Comparison of ENCODE assay signal across 8 cellular contexts in genomic region chr1:32400876-32401631, GRCh38. TPM values are rescaled to one million over a fixed set of nuclear protein-coding genes. Genes with fewer than 3 reads are reported as not detected.
DNase-seq lines count a peak whose midpoint lies in the region; ATAC-seq and TF ChIP-seq lines count a peak whose summit lies in the region.

No MANE protein-coding gene starts in this region.

- H3K9ac ChIP-seq in IMR-90 (ENCODE audit: low read depth, low read length) = no peak overlapping the region
- no peak overlapping the region for H3K9ac ChIP-seq in neural cell (ENCODE audit: low read length)

- peaks cover 9% of the 10 kb centered on the region for H3K79me2 ChIP-seq in neural cell (replicated peaks; ENCODE audit: insufficient read depth, low read length)

- peak overlapping the region; percentile 4; the same call in 1 of the 2 replicates for H2BK20ac ChIP-seq in IMR-90 (ENCODE audit: low read depth, low read length)

- BruUV-seq in IMR-90 (replicated peaks; lab: Mats Ljungman, UMichigan) (no TSS peak), Panc1 (replicated peaks; lab: Mats Ljungman, UMichigan) (no TSS peak)

- no peak overlapping the region for H2BK15ac ChIP-seq in IMR-90 (ENCODE audit: low read depth, low read length)

- H3K27ac Mint-ChIP-seq in activated T-helper 2 cell treated with anti-CD3 and anti-CD28 coated beads, Interferon-gamma antibody, Interleukin-2, Interleukin-4, amounts not matched to agents 10 μg/mL and 5 μg/mL and 100 μg/mL, durations not matched to agents 14 hours and 24 hours and 36 hours = no peak overlapping the region

- H2AK9ac ChIP-seq in IMR-90 (replicated peaks; ENCODE audit: low read depth, low read length, poor library complexity) = peak overlapping the region; percentile 56

- no peaks in the 10 kb centered on the region for H3K9me3 Mint-ChIP-seq in activated T-helper 2 cell treated with anti-CD3 and anti-CD28 coated beads, Interferon-gamma antibody, Interleukin-2, Interleukin-4, amounts not matched to agents 10 μg/mL and 5 μg/mL and 100 μg/mL, durations not matched to agents 14 hours and 24 hours and 36 hours

- H2AFZ ChIP-seq in IMR-90 (replicated peaks; ENCODE audit: low read length, poor library complexity) = peak overlapping the region; percentile 92
- H2AFZ ChIP-seq in neural cell (ENCODE audit: low read depth, low read length) = no peak overlapping the region

- H2AK5ac ChIP-seq in IMR-90 (ENCODE audit: low read depth, low read length) = no peak overlapping the region

- H3K36me3 Mint-ChIP-seq in activated T-helper 2 cell treated with anti-CD3 and anti-CD28 coated beads, Interferon-gamma antibody, Interleukin-2, Interleukin-4, amounts not matched to agents 10 μg/mL and 5 μg/mL and 100 μg/mL, durations not matched to agents 14 hours and 24 hours and 36 hours (ENCODE audit: low read depth) = no peaks in the 10 kb centered on the region

- H3K27ac ChIP-seq in IMR-90 (ENCODE audit: insufficient read depth, low read length) (no peak overlapping the region), Panc1 (ENCODE audit: low read length) (no peak overlapping the region), neural cell (ENCODE audit: low read length) (no peak overlapping the region)

- TF ChIP-seq EP300 in neural cell (conservative IDR thresholded peaks at IDR 0.05; ENCODE audit: poor library complexity, severe bottlenecking) = peak; percentile 15

- POLR2A ChIA-PET in IMR-90 (lab: Charles Lee; ENCODE audit: unreplicated experiment) (no interaction called here), Panc1 (lab: Charles Lee) (interaction anchor here (0.7 to 0.8 kb wide), 2 partner anchors 25 to 139 kb away, joined by 3 to 7 read pairs; no protein-coding TSS in a partner anchor)

- no peak overlapping the region for H4K91ac ChIP-seq in IMR-90 (ENCODE audit: insufficient read depth, low read depth, low read length)

- no peaks in the 10 kb centered on the region for H3K36me3 ChIP-seq in IMR-90 (ENCODE audit: control insufficient read depth, insufficient read depth, low read length)
- H3K36me3 ChIP-seq in Panc1 (ENCODE audit: control insufficient read depth, insufficient read depth, low read length) = no peaks in the 10 kb centered on the region
- no peaks in the 10 kb centered on the region for H3K36me3 ChIP-seq in neural cell (ENCODE audit: insufficient read depth, low read length)

- DNase-seq in Caki2 (ENCODE audit: low read depth) (peak; percentile 59), IMR-90 (peak; percentile 84), Panc1 (ENCODE audit: low read depth, low spot score) (no peak), fibroblast of villous mesenchyme (ENCODE audit: low read depth) (peak; percentile 94)
- DNase-seq in activated T-helper 2 cell treated with anti-CD3 and anti-CD28 coated beads, Interferon-gamma antibody, Interleukin-2, Interleukin-4, amounts not matched to agents 10 μg/mL and 5 μg/mL and 100 μg/mL, durations not matched to agents 14 hours and 24 hours and 36 hours (ENCODE audit: low spot score) = peak; percentile 37
- DNase-seq in stimulated activated naive CD8-positive, alpha-beta T cell treated with anti-CD3 and anti-CD28 coated beads, Interleukin-15, Interleukin-2, amounts not matched to agents 100 U/mL and 50 U/mL, for 24 hours = peak; percentile 70

- no peak overlapping the region for H3K23ac ChIP-seq in IMR-90 (ENCODE audit: low read depth, low read length)

- H2BK120ac ChIP-seq in IMR-90 (ENCODE audit: low read depth, low read length) = 0 out of 2 replicates have a peak overlapping the region, but pooled peaks have one; percentile 53

- H3F3A ChIP-seq in neural cell (ENCODE audit: insufficient read depth, low read length, poor library complexity, severe bottlenecking) = no peaks in the 10 kb centered on the region

- CTCF ChIA-PET in IMR-90 (lab: Yijun Ruan, JAX) = interaction anchor here (0.6 to 2.9 kb wide), 9 partner anchors 10 to 499 kb away, joined by 3 to 15 read pairs (median 4); partner anchors contain the start of gene DCDC2B
- CTCF ChIA-PET in Panc1 (lab: Charles Lee) = interaction anchor here (0.6 to 1.1 kb wide), 2 partner anchors 20 to 24 kb away, joined by 3 to 4 read pairs; no protein-coding TSS in a partner anchor

- H4K5ac ChIP-seq in IMR-90 (ENCODE audit: low read depth, low read length) = no peak overlapping the region

- H3K18ac ChIP-seq in IMR-90 (ENCODE audit: low read depth, low read length) = no peak overlapping the region

- no CpG with 5 or more reads among the region's 13 CpGs for WGBS in IMR-90 (ENCODE audit: extremely low coverage in 2 of 2, insufficient read length in 1 of 2), 2 experiments

- intact Hi-C loops in IMR-90 (cut with micrococcal nuclease) = loop anchor here (1.0 to 5.0 kb wide), 4 partner anchors 13 to 486 kb away; partner anchors contain the start of gene HPCA
- intact Hi-C loops in Panc1 (cut with micrococcal nuclease; ENCODE audit: unreplicated experiment) = no loop called here
- intact Hi-C loops in activated T-helper 2 cell treated with anti-CD3 and anti-CD28 coated beads, Interferon-gamma antibody, Interleukin-2, Interleukin-4, amounts not matched to agents 10 μg/mL and 5 μg/mL and 100 μg/mL, durations not matched to agents 14 hours and 24 hours and 36 hours (cut with micrococcal nuclease) = loop anchor here (1.0 kb wide), 1 partner anchor 13 kb away; no protein-coding TSS in a partner anchor

- H3K56ac ChIP-seq in IMR-90 (ENCODE audit: extremely low read depth, insufficient read depth, low read length) = no peak overlapping the region

- no peak overlapping the region for H3K4me2 ChIP-seq in IMR-90 (ENCODE audit: low read depth, low read length)
- no peak overlapping the region for H3K4me2 ChIP-seq in neural cell (ENCODE audit: low read length)

- no peaks in the 10 kb centered on the region for H3K9me2 ChIP-seq in neural cell (ENCODE audit: insufficient read depth, low read length)

- H2BK5ac ChIP-seq in IMR-90 (ENCODE audit: low read depth, low read length, poor library complexity, severe bottlenecking) = no peak overlapping the region

- H3K14ac ChIP-seq in IMR-90 (replicated peaks; ENCODE audit: low read depth, low read length) = no peak overlapping the region; the same call in 1 of the 2 replicates

- in situ Hi-C loops in Caki2 (cut with HindIII; ENCODE audit: low pct_unique_long_range_greater_than_20kb, low sequenced_read_pairs) = no loop called here
- in situ Hi-C loops in IMR-90 (cut with MboI; ENCODE audit: low sequenced_read_pairs) = no loop called here
- in situ Hi-C loops in Panc1 (cut with HindIII; ENCODE audit: low pct_unique_long_range_greater_than_20kb, low sequenced_read_pairs) = no loop called here

- H3K4me1 ChIP-seq in IMR-90 (ENCODE audit: control insufficient read depth, insufficient read depth, low read length) = peaks cover 3% of the 10 kb centered on the region; the same call in 1 of the 2 replicates
- H3K4me1 ChIP-seq in Panc1 (ENCODE audit: control insufficient read depth, insufficient read depth, low read length) = no peaks in the 10 kb centered on the region

- dilution Hi-C loops in IMR-90 (cut with HindIII; ENCODE audit: low sequenced_read_pairs, unreplicated experiment) = no loop called here

- H3K4me3 Mint-ChIP-seq in activated T-helper 2 cell treated with anti-CD3 and anti-CD28 coated beads, Interferon-gamma antibody, Interleukin-2, Interleukin-4, amounts not matched to agents 10 μg/mL and 5 μg/mL and 100 μg/mL, durations not matched to agents 14 hours and 24 hours and 36 hours (ENCODE audit: low read depth) = no peak overlapping the region

- ATAC-seq in IMR-90 (ENCODE audit: low read depth) = peak; percentile 94
- peak; percentile 98 for ATAC-seq in Panc1
- ATAC-seq in stimulated activated naive CD8-positive, alpha-beta T cell treated with anti-CD3 and anti-CD28 coated beads, Interleukin-15, Interleukin-2, amounts not matched to agents 100 U/mL and 50 U/mL, for 24 hours = peak; percentile 66
- ATAC-seq in GM21515 (IDR thresholded peaks at IDR 0.05; ENCODE audit: unreplicated experiment) = no peak

- no peak overlapping the region for H3K4me3 ChIP-seq in IMR-90 (ENCODE audit: insufficient read depth, low read depth, low read length)
- H3K4me3 ChIP-seq in Panc1 (ENCODE audit: low read depth in 2 of 2, low read length in 2 of 2) = peak overlapping the region in 1 of 2 experiments; percentile 14; a peak in 1 of 4 replicates
- no peak overlapping the region for H3K4me3 ChIP-seq in fibroblast of villous mesenchyme (ENCODE audit: low read depth, low read length)
- H3K4me3 ChIP-seq in neural cell (ENCODE audit: low read length) = no peak overlapping the region

- no peaks in the 10 kb centered on the region for H3K27me3 ChIP-seq in IMR-90 (ENCODE audit: control insufficient read depth, insufficient read depth, low read length)
- no peaks in the 10 kb centered on the region for H3K27me3 ChIP-seq in Panc1 (ENCODE audit: control insufficient read depth, insufficient read depth, low read length)
- no peaks in the 10 kb centered on the region for H3K27me3 ChIP-seq in neural cell (ENCODE audit: insufficient read depth, low read depth, low read length)

- TF ChIP-seq RAD21 in IMR-90 (IDR thresholded peaks at IDR 0.05; ENCODE audit: low read length) (peak; percentile 91), neural cell (conservative IDR thresholded peaks at IDR 0.05) (peak; percentile 96)

- no peaks in the 10 kb centered on the region for H3K9me1 ChIP-seq in IMR-90 (ENCODE audit: insufficient read depth, low read length)

- H3K79me1 ChIP-seq in IMR-90 (ENCODE audit: low read depth in 1 of 2, low read length in 2 of 2) = no peaks in the 10 kb centered on the region; a peak in 1 of 4 replicates

- H3K27me3 Mint-ChIP-seq in activated T-helper 2 cell treated with anti-CD3 and anti-CD28 coated beads, Interferon-gamma antibody, Interleukin-2, Interleukin-4, amounts not matched to agents 10 μg/mL and 5 μg/mL and 100 μg/mL, durations not matched to agents 14 hours and 24 hours and 36 hours (ENCODE audit: low read depth) = peaks cover 8% of the 10 kb centered on the region

- H3K4ac ChIP-seq in IMR-90 (ENCODE audit: low read depth, low read length) = peak overlapping the region; percentile 30; the same call in 1 of the 2 replicates

- TF ChIP-seq CTCF in IMR-90 (conservative IDR thresholded peaks at IDR 0.05; ENCODE audit: low read depth, low read length) (peak; percentile 91), Panc1 (IDR thresholded peaks at IDR 0.05) (peak; percentile 95), fibroblast of villous mesenchyme (IDR thresholded peaks at IDR 0.05; ENCODE audit: insufficient read depth, low read depth, low read length) (peak; percentile 98), neural cell (IDR thresholded peaks at IDR 0.05; ENCODE audit: poor library complexity, severe bottlenecking) (peak; percentile 95)

- TF ChIP-seq POLR2A in IMR-90 (IDR thresholded peaks at IDR 0.05; ENCODE audit: low read depth, low read length) = 0 out of 2 replicates have a peak, but pooled peaks have one; percentile 32

- no peaks in the 10 kb centered on the region for H3K4me1 Mint-ChIP-seq in activated T-helper 2 cell treated with anti-CD3 and anti-CD28 coated beads, Interferon-gamma antibody, Interleukin-2, Interleukin-4, amounts not matched to agents 10 μg/mL and 5 μg/mL and 100 μg/mL, durations not matched to agents 14 hours and 24 hours and 36 hours (ENCODE audit: low read depth)

- H4K20me1 ChIP-seq in IMR-90 (ENCODE audit: insufficient read depth, low read length) = no peaks in the 10 kb centered on the region
- H4K20me1 ChIP-seq in neural cell (ENCODE audit: insufficient read depth) = no peaks in the 10 kb centered on the region

- H3K9me3 ChIP-seq in IMR-90 (ENCODE audit: control insufficient read depth, insufficient read depth, low read length) = no peaks in the 10 kb centered on the region
- H3K9me3 ChIP-seq in Panc1 (ENCODE audit: control insufficient read depth, insufficient read depth, low read depth, low read length) = no peaks in the 10 kb centered on the region
- no peaks in the 10 kb centered on the region for H3K9me3 ChIP-seq in neural cell (ENCODE audit: low read length)

- peak overlapping the region; percentile 10 to 83; a peak in 1 of 4 replicates for H4K8ac ChIP-seq in IMR-90 (ENCODE audit: low read depth in 2 of 2, low read length in 2 of 2)

RNA-seq across cellular contexts. Expression of gene BSDC1, which starts 6.8 kb away (rescaled TPM):
- total RNA-seq in Caki2 (2014; rRNA removed; shearing (Covaris generic); ENCODE audit: low replicate concordance) = 44.7 and 51.9 TPM in 2 replicates
- total RNA-seq in IMR-90 (2012; rRNA removed) (50.8 and 60.4 TPM in 2 replicates), Panc1 (2021; ENCODE audit: unreplicated experiment) (64.9 TPM), fibroblast of villous mesenchyme (58.3 and 76.4 TPM in 2 replicates)
- polyA plus RNA-seq in IMR-90 (2012; rRNA removed) (50.4 and 56.8 TPM in 2 replicates), neural cell (158 and 189 TPM in 2 replicates)
- polyA plus RNA-seq in IMR-90 (2012; cell fraction: cytosol; rRNA removed) = 31.5 and 48.4 TPM in 2 replicates
- 81.3 and 110 TPM in 2 replicates for polyA plus RNA-seq in IMR-90 (2012; cell fraction: nucleus; rRNA removed; ENCODE audit: low replicate concordance)
- polyA plus RNA-seq in Panc1 (2012; ENCODE audit: insufficient read length) = 58.6 TPM
- total RNA-seq in activated T-helper 2 cell treated with anti-CD3 and anti-CD28 coated beads, Interferon-gamma antibody, Interleukin-2, Interleukin-4, amounts not matched to agents 10 μg/mL and 5 μg/mL and 100 μg/mL, durations not matched to agents 14 hours and 24 hours and 36 hours = 48.9 and 54.3 TPM in 2 replicates
- polyA minus RNA-seq in neural cell = 133 and 157 TPM in 2 replicates

RNA-seq across cellular contexts. Expression of gene TSSK3, which starts 38.7 kb away (rescaled TPM):
- not detected in 2 replicates for total RNA-seq in Caki2 (2014; rRNA removed; shearing (Covaris generic); ENCODE audit: low replicate concordance)
- total RNA-seq in IMR-90 (2012; rRNA removed) = not detected in 2 replicates
- polyA plus RNA-seq in IMR-90 (2012; rRNA removed) = 0.24 and 0.96 TPM in 2 replicates
- polyA plus RNA-seq in IMR-90 (2012; cell fraction: cytosol; rRNA removed) = 0.15 TPM in 1 of 2 replicates, not detected in the other
- 1.7 and 2.9 TPM in 2 replicates for polyA plus RNA-seq in IMR-90 (2012; cell fraction: nucleus; rRNA removed; ENCODE audit: low replicate concordance)
- total RNA-seq in Panc1 (2021; ENCODE audit: unreplicated experiment) = 3.6 TPM
- 1.3 TPM for polyA plus RNA-seq in Panc1 (2012; ENCODE audit: insufficient read length)
- total RNA-seq in activated T-helper 2 cell treated with anti-CD3 and anti-CD28 coated beads, Interferon-gamma antibody, Interleukin-2, Interleukin-4, amounts not matched to agents 10 μg/mL and 5 μg/mL and 100 μg/mL, durations not matched to agents 14 hours and 24 hours and 36 hours = 1.1 TPM in 2 replicates
- total RNA-seq in fibroblast of villous mesenchyme = 0.86 and 0.97 TPM in 2 replicates
- not detected in 2 replicates for polyA plus RNA-seq in neural cell
- 1.2 TPM in 1 of 2 replicates, not detected in the other for polyA minus RNA-seq in neural cell

RNA-seq across cellular contexts. Expression of gene FAM229A, which starts 38.8 kb away (rescaled TPM):
- not detected in 2 replicates for total RNA-seq in Caki2 (2014; rRNA removed; shearing (Covaris generic); ENCODE audit: low replicate concordance)
- total RNA-seq in IMR-90 (2012; rRNA removed) = 0.28 and 0.36 TPM in 2 replicates
- 3.9 and 4.3 TPM in 2 replicates for polyA plus RNA-seq in IMR-90 (2012; rRNA removed)
- 0.64 and 1.4 TPM in 2 replicates for polyA plus RNA-seq in IMR-90 (2012; cell fraction: cytosol; rRNA removed)
- 73.8 and 94.1 TPM in 2 replicates for polyA plus RNA-seq in IMR-90 (2012; cell fraction: nucleus; rRNA removed; ENCODE audit: low replicate concordance)
- total RNA-seq in Panc1 (2021; ENCODE audit: unreplicated experiment) = 6.7 TPM
- 7.8 TPM for polyA plus RNA-seq in Panc1 (2012; ENCODE audit: insufficient read length)
- 5.4 and 6.1 TPM in 2 replicates for total RNA-seq in activated T-helper 2 cell treated with anti-CD3 and anti-CD28 coated beads, Interferon-gamma antibody, Interleukin-2, Interleukin-4, amounts not matched to agents 10 μg/mL and 5 μg/mL and 100 μg/mL, durations not matched to agents 14 hours and 24 hours and 36 hours
- total RNA-seq in fibroblast of villous mesenchyme = 1.3 TPM in 2 replicates
- 6.1 and 11.7 TPM in 2 replicates for polyA plus RNA-seq in neural cell
- polyA minus RNA-seq in neural cell = 4.6 TPM in 2 replicates
